Comparison of ENCODE assay signal across 2 cellular contexts in genomic region chr2:170712653-170713279, GRCh38.
A peak's percentile ranks its signal among the peaks of the same experiment; 100 is the strongest.
TF ChIP-seq lines count a peak whose summit lies in the region.

No MANE protein-coding gene starts in this region.

TF ChIP-seq in HepG2, 621 proteins besides CTCF, POLR2A, EP300 and RAD21 (continues in another document):
- TF ChIP-seq FOXK2 (IDR thresholded peaks at IDR 0.05) (no peak), HNRNPH1 (optimal IDR thresholded peaks at IDR 0.05; ENCODE audit: low read depth, low read length) (peak; percentile 23), ZNF326 (CRISPR knock-in tag; IDR thresholded peaks at IDR 0.05; ENCODE audit: borderline replicate concordance) (no peak), CAMTA2 (CRISPR knock-in tag; IDR thresholded peaks at IDR 0.05; ENCODE audit: borderline replicate concordance) (no peak), ZNF354B (CRISPR knock-in tag; IDR thresholded peaks at IDR 0.05) (0 out of 2 replicates have a peak, but pooled peaks have one; percentile 55), HMG20B (CRISPR knock-in tag; conservative IDR thresholded peaks at IDR 0.05) (no peak), SIX4 (CRISPR knock-in tag; IDR thresholded peaks at IDR 0.05) (no peak), HOXA9 (CRISPR knock-in tag; IDR thresholded peaks at IDR 0.05; ENCODE audit: borderline replicate concordance) (no peak), NR2F2 (IDR thresholded peaks at IDR 0.05; ENCODE audit: borderline replicate concordance, low read depth) (no peak), CHCHD3 (CRISPR knock-in tag; IDR thresholded peaks at IDR 0.05) (0 out of 2 replicates have a peak, but pooled peaks have one; percentile 14), ZFP62 (CRISPR knock-in tag; IDR thresholded peaks at IDR 0.05) (no peak), ZNF274 (CRISPR knock-in tag; IDR thresholded peaks at IDR 0.05) (no peak), ZNF720 (CRISPR knock-in tag; IDR thresholded peaks at IDR 0.05) (0 out of 2 replicates have a peak, but pooled peaks have one; percentile 41), ZMYM4 (CRISPR knock-in tag; IDR thresholded peaks at IDR 0.05) (no peak)
- TF ChIP-seq, protein P1, sequence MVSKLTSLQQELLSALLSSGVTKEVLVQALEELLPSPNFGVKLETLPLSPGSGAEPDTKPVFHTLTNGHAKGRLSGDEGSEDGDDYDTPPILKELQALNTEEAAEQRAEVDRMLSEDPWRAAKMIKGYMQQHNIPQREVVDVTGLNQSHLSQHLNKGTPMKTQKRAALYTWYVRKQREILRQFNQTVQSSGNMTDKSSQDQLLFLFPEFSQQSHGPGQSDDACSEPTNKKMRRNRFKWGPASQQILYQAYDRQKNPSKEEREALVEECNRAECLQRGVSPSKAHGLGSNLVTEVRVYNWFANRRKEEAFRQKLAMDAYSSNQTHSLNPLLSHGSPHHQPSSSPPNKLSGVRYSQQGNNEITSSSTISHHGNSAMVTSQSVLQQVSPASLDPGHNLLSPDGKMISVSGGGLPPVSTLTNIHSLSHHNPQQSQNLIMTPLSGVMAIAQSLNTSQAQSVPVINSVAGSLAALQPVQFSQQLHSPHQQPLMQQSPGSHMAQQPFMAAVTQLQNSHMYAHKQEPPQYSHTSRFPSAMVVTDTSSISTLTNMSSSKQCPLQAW (CRISPR knock-in tag; IDR thresholded peaks at IDR 0.05) = 0 out of 2 replicates have a peak, but pooled peaks have one; percentile 42
- TF ChIP-seq, protein P2, sequence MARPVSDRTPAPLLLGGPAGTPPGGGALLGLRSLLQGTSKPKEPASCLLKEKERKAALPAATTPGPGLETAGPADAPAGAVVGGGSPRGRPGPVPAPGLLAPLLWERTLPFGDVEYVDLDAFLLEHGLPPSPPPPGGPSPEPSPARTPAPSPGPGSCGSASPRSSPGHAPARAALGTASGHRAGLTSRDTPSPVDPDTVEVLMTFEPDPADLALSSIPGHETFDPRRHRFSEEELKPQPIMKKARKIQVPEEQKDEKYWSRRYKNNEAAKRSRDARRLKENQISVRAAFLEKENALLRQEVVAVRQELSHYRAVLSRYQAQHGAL (CRISPR knock-in tag; IDR thresholded peaks at IDR 0.05; ENCODE audit: not compliant biosample characterization) = no peak
- TF ChIP-seq, protein P3, sequence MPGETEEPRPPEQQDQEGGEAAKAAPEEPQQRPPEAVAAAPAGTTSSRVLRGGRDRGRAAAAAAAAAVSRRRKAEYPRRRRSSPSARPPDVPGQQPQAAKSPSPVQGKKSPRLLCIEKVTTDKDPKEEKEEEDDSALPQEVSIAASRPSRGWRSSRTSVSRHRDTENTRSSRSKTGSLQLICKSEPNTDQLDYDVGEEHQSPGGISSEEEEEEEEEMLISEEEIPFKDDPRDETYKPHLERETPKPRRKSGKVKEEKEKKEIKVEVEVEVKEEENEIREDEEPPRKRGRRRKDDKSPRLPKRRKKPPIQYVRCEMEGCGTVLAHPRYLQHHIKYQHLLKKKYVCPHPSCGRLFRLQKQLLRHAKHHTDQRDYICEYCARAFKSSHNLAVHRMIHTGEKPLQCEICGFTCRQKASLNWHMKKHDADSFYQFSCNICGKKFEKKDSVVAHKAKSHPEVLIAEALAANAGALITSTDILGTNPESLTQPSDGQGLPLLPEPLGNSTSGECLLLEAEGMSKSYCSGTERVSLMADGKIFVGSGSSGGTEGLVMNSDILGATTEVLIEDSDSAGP (CRISPR knock-in tag; IDR thresholded peaks at IDR 0.05; ENCODE audit: borderline replicate concordance) = no peak
- TF ChIP-seq, protein P4, sequence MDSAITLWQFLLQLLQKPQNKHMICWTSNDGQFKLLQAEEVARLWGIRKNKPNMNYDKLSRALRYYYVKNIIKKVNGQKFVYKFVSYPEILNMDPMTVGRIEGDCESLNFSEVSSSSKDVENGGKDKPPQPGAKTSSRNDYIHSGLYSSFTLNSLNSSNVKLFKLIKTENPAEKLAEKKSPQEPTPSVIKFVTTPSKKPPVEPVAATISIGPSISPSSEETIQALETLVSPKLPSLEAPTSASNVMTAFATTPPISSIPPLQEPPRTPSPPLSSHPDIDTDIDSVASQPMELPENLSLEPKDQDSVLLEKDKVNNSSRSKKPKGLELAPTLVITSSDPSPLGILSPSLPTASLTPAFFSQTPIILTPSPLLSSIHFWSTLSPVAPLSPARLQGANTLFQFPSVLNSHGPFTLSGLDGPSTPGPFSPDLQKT (CRISPR knock-in tag; IDR thresholded peaks at IDR 0.05; ENCODE audit: borderline replicate concordance) = no peak

TF ChIP-seq in WTC11, 78 proteins besides CTCF, POLR2A, EP300 and RAD21:
- 0 out of 2 replicates have a peak, but pooled peaks have one; percentile 26 for TF ChIP-seq HMGXB4 (CRISPR knock-in tag; IDR thresholded peaks at IDR 0.05)
- TF ChIP-seq TEAD4 (CRISPR knock-in tag; IDR thresholded peaks at IDR 0.05) = no peak
